1 cellular context compared by ENCODE assay signal in genomic region chr4:53377319-53378170, GRCh38.
A peak's percentile ranks its signal among the peaks of the same experiment; 100 is the strongest.
TF ChIP-seq lines count a peak whose summit lies in the region.

FIP1L1 (plus strand) TSS chr4:53377641; CDS start chr4:53377839, 198 bp downstream.

TF ChIP-seq in K562, 482 proteins besides CTCF, POLR2A, EP300 and RAD21 (continued from another document and continues in another):
- TF ChIP-seq STAT6 (CRISPR knock-in tag; IDR thresholded peaks at IDR 0.05): no peak; the same call in 1 of the 2 replicates
- no peak for TF ChIP-seq CSDE1 (IDR thresholded peaks at IDR 0.05)
- TF ChIP-seq SRSF7 (optimal IDR thresholded peaks at IDR 0.05; ENCODE audit: low read depth, low read length): no peak
- TF ChIP-seq PRMT5 (CRISPR knock-in tag; IDR thresholded peaks at IDR 0.05): no peak
- no peak for TF ChIP-seq ZNF134 (CRISPR knock-in tag; conservative IDR thresholded peaks at IDR 0.05)
- TF ChIP-seq ARID4B (CRISPR knock-in tag; IDR thresholded peaks at IDR 0.05): peak; percentile 89; the same call in 1 of the 2 replicates
- no peak for TF ChIP-seq HDGF (IDR thresholded peaks at IDR 0.05)
- TF ChIP-seq ZSCAN32 (CRISPR knock-in tag; IDR thresholded peaks at IDR 0.05): no peak
- no peak for TF ChIP-seq SAFB2 (IDR thresholded peaks at IDR 0.05; ENCODE audit: borderline replicate concordance, low read depth, low read length, severe bottlenecking)
- 0 out of 2 replicates have a peak, but pooled peaks have one; percentile 7 for TF ChIP-seq ARID1B (IDR thresholded peaks at IDR 0.05)
- no peak for TF ChIP-seq SOX6 (IDR thresholded peaks at IDR 0.05)
- peak; percentile 100 for TF ChIP-seq ZBTB2 (IDR thresholded peaks at IDR 0.05)
- TF ChIP-seq ELF4 (CRISPR knock-in tag; IDR thresholded peaks at IDR 0.05): no peak
- no peak for TF ChIP-seq ZNF830 (CRISPR knock-in tag; IDR thresholded peaks at IDR 0.05)
- no peak for TF ChIP-seq ZNF444 (CRISPR knock-in tag; IDR thresholded peaks at IDR 0.05)
- TF ChIP-seq L3MBTL2 (IDR thresholded peaks at IDR 0.05): peak; percentile 87
- TF ChIP-seq IRF2 (CRISPR knock-in tag; IDR thresholded peaks at IDR 0.05): no peak
- TF ChIP-seq TARDBP (IDR thresholded peaks at IDR 0.05): 0 out of 2 replicates have a peak, but pooled peaks have one; percentile 27
- TF ChIP-seq DPF2 (IDR thresholded peaks at IDR 0.05): peak; percentile 48; the same call in 1 of the 2 replicates
- peak; percentile 87 for TF ChIP-seq TFAP4 (CRISPR knock-in tag; IDR thresholded peaks at IDR 0.05; ENCODE audit: borderline replicate concordance)
- peak; percentile 63; the same call in 1 of the 2 replicates for TF ChIP-seq TGIF2 (CRISPR knock-in tag; IDR thresholded peaks at IDR 0.05)
- no peak for TF ChIP-seq TRIM24 (IDR thresholded peaks at IDR 0.05)
- no peak for TF ChIP-seq KLF6 (CRISPR knock-in tag; IDR thresholded peaks at IDR 0.05; ENCODE audit: borderline replicate concordance)
- TF ChIP-seq RBM34 (IDR thresholded peaks at IDR 0.05; ENCODE audit: borderline replicate concordance, insufficient read depth, low read length): 0 out of 2 replicates have a peak, but pooled peaks have one; percentile 54
- no peak for TF ChIP-seq PBX2 (CRISPR knock-in tag; IDR thresholded peaks at IDR 0.05; ENCODE audit: low read depth)
- no peak for TF ChIP-seq PBX2 (tag; conservative IDR thresholded peaks at IDR 0.05; ENCODE audit: low read depth)
- peak; percentile 88 for TF ChIP-seq TAF1 (IDR thresholded peaks at IDR 0.05; ENCODE audit: control insufficient read depth, extremely low read depth, insufficient read depth, low read length, severe bottlenecking)
- TF ChIP-seq ZNF3 (CRISPR knock-in tag; IDR thresholded peaks at IDR 0.05): no peak
- TF ChIP-seq CTBP1 (IDR thresholded peaks at IDR 0.05; ENCODE audit: borderline replicate concordance): peak; percentile 58; the same call in 1 of the 2 replicates
- no peak for TF ChIP-seq SMARCC2 (IDR thresholded peaks at IDR 0.05; ENCODE audit: low read depth)
- peak; percentile 50 to 90 for TF ChIP-seq E2F6 (IDR thresholded peaks at IDR 0.05; ENCODE audit: borderline replicate concordance in 1 of 2, extremely low read depth in 1 of 2, insufficient read depth in 1 of 2, insufficient read length in 1 of 2, low read depth in 1 of 2, low read length in 1 of 2, poor library complexity in 1 of 2, severe bottlenecking in 1 of 2)
- TF ChIP-seq MGA (IDR thresholded peaks at IDR 0.05): peak; percentile 76; the same call in 1 of the 2 replicates
- TF ChIP-seq CXXC5 (CRISPR knock-in tag; IDR thresholded peaks at IDR 0.05): peak; percentile 77
- TF ChIP-seq RBFOX2 (IDR thresholded peaks at IDR 0.05; ENCODE audit: low read depth, low read length): peak; percentile 93
- TF ChIP-seq CREM (IDR thresholded peaks at IDR 0.05; ENCODE audit: low read depth): peak; percentile 52
